ENCODE assay signal across 9 cellular contexts in genomic region chr1:27831568-27832410, GRCh38. TPM values are rescaled to one million over a fixed set of nuclear protein-coding genes. Genes with fewer than 3 reads are reported as not detected.
DNase-seq lines count a peak whose midpoint lies in the region; ATAC-seq, FAIRE-seq and TF ChIP-seq lines count a peak whose summit lies in the region.
"Had no signal": no experiment of that assay in that cellular context is flagged by ENCODE, and none has a peak within 500 bp of the region (broad histone marks: within the 10 kb centered on the region; RNA-seq: fewer than 3 reads in every experiment).

No MANE protein-coding gene starts in this region.

- H3K36me3 ChIP-seq in SJCRH30 = peaks cover 36% of the 10 kb centered on the region

- peak overlapping the region; percentile 96 for H3K4me3 ChIP-seq in SJCRH30
- H3K4me3 ChIP-seq in fibroblast of the aortic adventitia (ENCODE audit: low read depth, low read length) = peak overlapping the region; percentile 84
- H3K4me3 ChIP-seq in retinal pigment epithelial cell (ENCODE audit: low read length) = peak overlapping the region; percentile 87

- peak overlapping the region; percentile 94 for H3K27ac ChIP-seq in SJCRH30

- FAIRE-seq in GM12891 (lab: Jason Lieb, UNC) = peak; percentile 59

- no peaks in the 10 kb centered on the region for H3K27me3 ChIP-seq in SJCRH30

- no peak for TF ChIP-seq CTCF in fibroblast of the aortic adventitia (IDR thresholded peaks at IDR 0.05; ENCODE audit: insufficient read depth, low read length)
- TF ChIP-seq CTCF in retinal pigment epithelial cell (conservative IDR thresholded peaks at IDR 0.05; ENCODE audit: low read depth, low read length) = no peak

- no peaks in the 10 kb centered on the region for H3K9me3 ChIP-seq in SJCRH30 (replicated peaks)

- TF ChIP-seq POLR2A in GM12891 (IDR thresholded peaks at IDR 0.05; ENCODE audit: low read depth, low read length) = no peak

- no peak for DNase-seq in GM12891 (ENCODE audit: insufficient read length, low spot score)
- DNase-seq in SJCRH30 = peak in 1 of 2 experiments; percentile 18
- DNase-seq in fibroblast of the aortic adventitia (ENCODE audit: low read depth) = peak; percentile 6
- DNase-seq in retinal pigment epithelial cell (ENCODE audit: low read depth) = no peak
- DNase-seq in NOMO-1 treated with dmso at 0.1 percent for 144 hours (lab: John Stamatoyannopoulos, UW; ENCODE audit: unreplicated experiment) = no peak
- no peak for DNase-seq in NCI-H2171 treated with DMSO at 0.1 percent for 48 hours (lab: John Stamatoyannopoulos, UW)
- DNase-seq in NCI-H2029 (lab: John Stamatoyannopoulos, UW) = no peak
- DNase-seq: midbrain had no signal

- peaks cover 8% of the 10 kb centered on the region for H3K4me1 ChIP-seq in SJCRH30

- ATAC-seq in HG03097 (IDR thresholded peaks at IDR 0.05; ENCODE audit: low FRiP score, unreplicated experiment) = no peak

TF ChIP-seq in GM12891, 5 proteins besides CTCF, POLR2A, EP300 and RAD21:
- TF ChIP-seq SPI1 (IDR thresholded peaks at IDR 0.05; ENCODE audit: low read depth, low read length) (no peak), TAF1 (IDR thresholded peaks at IDR 0.05; ENCODE audit: low read depth, low read length) (no peak), PAX5 (IDR thresholded peaks at IDR 0.05; ENCODE audit: insufficient read depth, low read length, severe bottlenecking) (no peak), POU2F2 (IDR thresholded peaks at IDR 0.05; ENCODE audit: low read depth, low read length) (no peak)

RNA-seq across cellular contexts. Expression of gene PPP1R8, which starts 1.2 kb away (rescaled TPM):
- 31.4 TPM for polyA plus RNA-seq in GM12891 (2012; ENCODE audit: low read depth, missing spikeins)
- 81.7 and 84.5 TPM in 2 replicates for total RNA-seq in SJCRH30 (2014; rRNA removed; shearing (Covaris generic))
- total RNA-seq in fibroblast of the aortic adventitia (ENCODE audit: low replicate concordance) = 23.0 and 35.2 TPM in 2 replicates

RNA-seq across cellular contexts. Expression of gene THEMIS2, which starts 40.6 kb away (rescaled TPM):
- 38.9 TPM for polyA plus RNA-seq in GM12891 (2012; ENCODE audit: low read depth, missing spikeins)
- 13.4 and 13.7 TPM in 2 replicates for total RNA-seq in SJCRH30 (2014; rRNA removed; shearing (Covaris generic))
- total RNA-seq in fibroblast of the aortic adventitia (ENCODE audit: low replicate concordance) = 1.2 and 2.0 TPM in 2 replicates

RNA-seq across cellular contexts. Expression of gene STX12, which starts 58.8 kb away (rescaled TPM):
- polyA plus RNA-seq in GM12891 (2012; ENCODE audit: low read depth, missing spikeins) = 14.7 TPM
- 28.1 and 30.9 TPM in 2 replicates for total RNA-seq in SJCRH30 (2014; rRNA removed; shearing (Covaris generic))
- total RNA-seq in fibroblast of the aortic adventitia (ENCODE audit: low replicate concordance) = 57.6 and 79.6 TPM in 2 replicates
